In the genomic region with DNA sequence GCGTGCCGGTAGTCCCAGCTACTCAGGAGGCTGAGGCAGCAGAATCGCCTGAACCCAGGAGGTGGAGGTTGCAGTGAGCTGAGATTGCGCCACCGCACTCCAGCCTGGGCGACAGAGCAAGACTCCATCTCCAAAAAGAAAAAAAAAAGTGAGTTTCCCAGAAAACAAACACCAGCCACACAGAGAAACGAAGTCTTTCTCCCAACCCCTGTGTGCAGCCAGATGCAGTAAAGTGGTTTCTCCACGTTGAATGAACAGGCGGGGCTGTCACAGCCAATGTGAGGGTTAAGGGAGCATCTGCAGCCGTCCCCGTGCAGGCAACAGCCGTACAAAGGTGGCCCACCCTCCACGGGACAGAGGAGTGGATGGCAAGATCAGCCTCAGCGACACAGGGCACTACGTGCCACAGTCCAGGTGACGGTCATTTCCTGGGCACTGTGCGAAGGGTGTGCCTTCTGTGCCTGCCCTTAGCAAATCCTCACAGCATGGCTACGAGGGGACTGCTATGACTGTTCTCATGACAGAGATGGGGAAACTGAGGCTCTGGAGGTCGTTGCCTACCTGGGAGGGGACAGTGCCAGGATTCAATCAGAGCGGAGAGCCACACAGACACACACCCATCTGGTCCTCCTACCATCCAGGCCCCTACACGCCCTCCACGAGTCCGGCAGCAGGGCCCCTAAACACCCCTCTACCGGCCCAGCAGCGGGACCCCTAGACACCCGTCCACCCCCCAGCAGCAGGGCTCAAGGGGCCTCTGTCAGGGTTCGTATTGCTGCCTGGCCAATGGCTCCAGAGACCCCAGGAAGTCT, we compare ENCODE assay signal across 10 cellular contexts. TPM values are rescaled to one million over a fixed set of nuclear protein-coding genes. Genes with fewer than 3 reads are reported as not detected.
DNase-seq lines count a peak whose midpoint lies in the region; ATAC-seq, FAIRE-seq and TF ChIP-seq lines count a peak whose summit lies in the region.
"Had no signal": no experiment of that assay in that cellular context is flagged by ENCODE, and none has a peak within 500 bp of the region (broad histone marks: within the 10 kb centered on the region; RNA-seq: fewer than 3 reads in every experiment).

No MANE protein-coding gene starts in this region.

- no peak for TF ChIP-seq EP300 in SK-N-SH (IDR thresholded peaks at IDR 0.05; ENCODE audit: borderline replicate concordance in 1 of 2, low read depth in 1 of 2, low read length in 1 of 2)

- H3K79me2 ChIP-seq in SK-N-SH (ENCODE audit: insufficient read depth) = peaks cover 83% of the 10 kb centered on the region

- H3K4me3 ChIP-seq in SK-N-SH (ENCODE audit: low read depth in 2 of 2, low read length in 1 of 2) = peak overlapping the region; percentile 75 to 87

- TF ChIP-seq RAD21 in SK-N-SH (IDR thresholded peaks at IDR 0.05; ENCODE audit: low read length) = no peak

- peaks cover 65% of the 10 kb centered on the region for H3K4me1 Mint-ChIP-seq in activated B cell treated with CpG ODN at 0.5 μM for 24 hours
- no peaks in the 10 kb centered on the region for H3K4me1 Mint-ChIP-seq in stimulated activated effector memory CD8-positive, alpha-beta T cell treated with anti-CD3 and anti-CD28 coated beads, Interleukin-12 subunit alpha, Interleukin-12 subunit beta, amount 100 ng/mL, for 72 hours

- peaks cover 6 to 30% of the 10 kb centered on the region in 2 experiments; a peak in 3 of 4 replicates for H3K4me1 ChIP-seq in SK-N-SH (ENCODE audit: control insufficient read depth in 1 of 2, insufficient read depth in 2 of 2, low read depth in 1 of 2, low read length in 1 of 2)

- FAIRE-seq in D721Med (lab: Jason Lieb, UNC) = no peak

- TF ChIP-seq CTCF in SK-N-SH (IDR thresholded peaks at IDR 0.05) = no peak
- TF ChIP-seq CTCF in activated B cell treated with CpG ODN at 0.5 μM for 24 hours (IDR thresholded peaks at IDR 0.05) = no peak
- no peak for TF ChIP-seq CTCF in D721Med (IDR thresholded peaks at IDR 0.05; ENCODE audit: insufficient read depth, missing control alignments)

- no peaks in the 10 kb centered on the region for H3K27me3 Mint-ChIP-seq in activated B cell treated with CpG ODN at 0.5 μM for 24 hours

- peak overlapping the region; percentile 100 for H3K4me2 ChIP-seq in SK-N-SH

- POLR2A ChIA-PET in SK-N-SH (lab: Yijun Ruan, JAX) (interaction anchor here (1.1 kb wide), 1 partner anchor 155 kb away, joined by 3 read pairs; no protein-coding TSS in a partner anchor), activated B cell treated with CpG ODN at 0.5 μM for 24 hours (lab: Charles Lee) (interaction anchor here (0.6 to 1.5 kb wide), 10 partner anchors 9 to 166 kb away, joined by 3 to 8 read pairs (median 4); no protein-coding TSS in a partner anchor)

- peak overlapping the region; percentile 38 for H3K27ac Mint-ChIP-seq in activated B cell treated with CpG ODN at 0.5 μM for 24 hours
- no peak overlapping the region for H3K27ac Mint-ChIP-seq in stimulated activated effector memory CD8-positive, alpha-beta T cell treated with anti-CD3 and anti-CD28 coated beads, Interleukin-12 subunit alpha, Interleukin-12 subunit beta, amount 100 ng/mL, for 72 hours

- peak overlapping the region; percentile 90 for H3K4me3 Mint-ChIP-seq in activated B cell treated with CpG ODN at 0.5 μM for 24 hours
- H3K4me3 Mint-ChIP-seq in stimulated activated effector memory CD8-positive, alpha-beta T cell treated with anti-CD3 and anti-CD28 coated beads, Interleukin-12 subunit alpha, Interleukin-12 subunit beta, amount 100 ng/mL, for 72 hours = peak overlapping the region; percentile 51

- H3K9ac ChIP-seq in SK-N-SH = peak overlapping the region; percentile 88; the same call in 1 of the 2 replicates

- no peaks in the 10 kb centered on the region for H3K36me3 ChIP-seq in SK-N-SH (replicated peaks in 1 of 2; ENCODE audit: control insufficient read depth in 1 of 2, insufficient read depth in 2 of 2, low read length in 1 of 2)

- ATAC-seq in SK-N-SH treated with all-trans-retinoic acid at 6 μM for 48 hours (no peak), activated B cell treated with CpG ODN at 0.5 μM for 24 hours (ENCODE audit: low read depth) (no peak), left lobe of liver (peak; percentile 6), HG02970 (IDR thresholded peaks at IDR 0.05; ENCODE audit: low FRiP score, unreplicated experiment) (no peak)
- no peak for ATAC-seq in stimulated activated effector memory CD8-positive, alpha-beta T cell treated with anti-CD3 and anti-CD28 coated beads, Interleukin-12 subunit alpha, Interleukin-12 subunit beta, amount 100 ng/mL, for 72 hours

- no peaks in the 10 kb centered on the region for H3K9me3 ChIP-seq in SK-N-SH

- no peaks in the 10 kb centered on the region for H3K27me3 ChIP-seq in SK-N-SH (ENCODE audit: insufficient read depth)

- H3K9me3 Mint-ChIP-seq in activated B cell treated with CpG ODN at 0.5 μM for 24 hours = no peaks in the 10 kb centered on the region
- H3K9me3 Mint-ChIP-seq in stimulated activated effector memory CD8-positive, alpha-beta T cell treated with anti-CD3 and anti-CD28 coated beads, Interleukin-12 subunit alpha, Interleukin-12 subunit beta, amount 100 ng/mL, for 72 hours = no peaks in the 10 kb centered on the region

- H3K36me3 Mint-ChIP-seq in activated B cell treated with CpG ODN at 0.5 μM for 24 hours (ENCODE audit: low read depth) = peaks cover 18% of the 10 kb centered on the region
- no peaks in the 10 kb centered on the region for H3K36me3 Mint-ChIP-seq in stimulated activated effector memory CD8-positive, alpha-beta T cell treated with anti-CD3 and anti-CD28 coated beads, Interleukin-12 subunit alpha, Interleukin-12 subunit beta, amount 100 ng/mL, for 72 hours

- peak overlapping the region in 1 of 2 experiments; percentile 16; a peak in 2 of 4 replicates for H3K27ac ChIP-seq in SK-N-SH (ENCODE audit: low read depth in 2 of 2, low read length in 1 of 2)

- peaks cover 67% of the 10 kb centered on the region for H4K20me1 ChIP-seq in SK-N-SH (ENCODE audit: insufficient read depth)

- CTCF ChIA-PET in SK-N-SH (lab: Yijun Ruan, JAX) = interaction anchor here (1.9 to 7.3 kb wide), 2 partner anchors 154 to 196 kb away, joined by 5 to 236 read pairs; no protein-coding TSS in a partner anchor
- CTCF ChIA-PET in activated B cell treated with CpG ODN at 0.5 μM for 24 hours (lab: Charles Lee) = interaction anchor here (1.4 kb wide), 1 partner anchor 208 kb away, joined by 3 read pairs; no protein-coding TSS in a partner anchor

- H3F3A ChIP-seq in SK-N-SH (replicated peaks; ENCODE audit: insufficient read depth) = no peaks in the 10 kb centered on the region

- intact Hi-C loops in activated B cell treated with CpG ODN at 0.5 μM for 24 hours (cut with micrococcal nuclease) = loop anchor here (5.0 kb wide), 4 partner anchors 62 to 252 kb away; a partner anchor contains a TSS

- H3K9me2 ChIP-seq in SK-N-SH = no peaks in the 10 kb centered on the region

- WGBS in SK-N-SH (ENCODE audit: low lambda C conversion rate) = 82% methylated on average over 14 of the region's 27 CpGs

- no peak overlapping the region for H2AFZ ChIP-seq in SK-N-SH (ENCODE audit: low read depth)

- DNase-seq in SK-N-SH (no peak), activated B cell treated with CpG ODN at 0.5 μM for 24 hours (no peak), left lobe of liver (ENCODE audit: low spot score) (no peak), medulla oblongata (ENCODE audit: extremely low spot score) (no peak), D721Med (ENCODE audit: insufficient read length, low spot score) (no peak)
- no peak for DNase-seq in stimulated activated effector memory CD8-positive, alpha-beta T cell treated with anti-CD3 and anti-CD28 coated beads, Interleukin-12 subunit alpha, Interleukin-12 subunit beta, amount 100 ng/mL, for 72 hours (ENCODE audit: low spot score in 2 of 2)
- DNase-seq: caudate nucleus, hippocampal formation had no signal

TF ChIP-seq in SK-N-SH, 30 proteins besides CTCF, POLR2A, EP300 and RAD21 (continues in another document):
- TF ChIP-seq, protein P1, sequence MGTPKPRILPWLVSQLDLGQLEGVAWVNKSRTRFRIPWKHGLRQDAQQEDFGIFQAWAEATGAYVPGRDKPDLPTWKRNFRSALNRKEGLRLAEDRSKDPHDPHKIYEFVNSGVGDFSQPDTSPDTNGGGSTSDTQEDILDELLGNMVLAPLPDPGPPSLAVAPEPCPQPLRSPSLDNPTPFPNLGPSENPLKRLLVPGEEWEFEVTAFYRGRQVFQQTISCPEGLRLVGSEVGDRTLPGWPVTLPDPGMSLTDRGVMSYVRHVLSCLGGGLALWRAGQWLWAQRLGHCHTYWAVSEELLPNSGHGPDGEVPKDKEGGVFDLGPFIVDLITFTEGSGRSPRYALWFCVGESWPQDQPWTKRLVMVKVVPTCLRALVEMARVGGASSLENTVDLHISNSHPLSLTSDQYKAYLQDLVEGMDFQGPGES (IDR thresholded peaks at IDR 0.05; ENCODE audit: low read depth, low read length) = no peak
- no peak for TF ChIP-seq TAF1 (IDR thresholded peaks at IDR 0.05; ENCODE audit: borderline replicate concordance, low read depth, low read length)
- no peak for TF ChIP-seq TCF12 (IDR thresholded peaks at IDR 0.05)
- TF ChIP-seq NFIC (IDR thresholded peaks at IDR 0.05; ENCODE audit: borderline replicate concordance) = no peak
- no peak for TF ChIP-seq YY1 (IDR thresholded peaks at IDR 0.05; ENCODE audit: low read depth)

TF ChIP-seq in SK-N-SH treated with all-trans-retinoic acid at 6 μM for 48 hours, 23 proteins besides CTCF, POLR2A, EP300 and RAD21 (continues in another document):
- TF ChIP-seq ZNF565 (CRISPR knock-in tag; conservative IDR thresholded peaks at IDR 0.05; ENCODE audit: low read depth) (no peak), ARNTL (CRISPR knock-in tag; IDR thresholded peaks at IDR 0.05; ENCODE audit: borderline replicate concordance, low read depth) (no peak)
- TF ChIP-seq, protein P2, sequence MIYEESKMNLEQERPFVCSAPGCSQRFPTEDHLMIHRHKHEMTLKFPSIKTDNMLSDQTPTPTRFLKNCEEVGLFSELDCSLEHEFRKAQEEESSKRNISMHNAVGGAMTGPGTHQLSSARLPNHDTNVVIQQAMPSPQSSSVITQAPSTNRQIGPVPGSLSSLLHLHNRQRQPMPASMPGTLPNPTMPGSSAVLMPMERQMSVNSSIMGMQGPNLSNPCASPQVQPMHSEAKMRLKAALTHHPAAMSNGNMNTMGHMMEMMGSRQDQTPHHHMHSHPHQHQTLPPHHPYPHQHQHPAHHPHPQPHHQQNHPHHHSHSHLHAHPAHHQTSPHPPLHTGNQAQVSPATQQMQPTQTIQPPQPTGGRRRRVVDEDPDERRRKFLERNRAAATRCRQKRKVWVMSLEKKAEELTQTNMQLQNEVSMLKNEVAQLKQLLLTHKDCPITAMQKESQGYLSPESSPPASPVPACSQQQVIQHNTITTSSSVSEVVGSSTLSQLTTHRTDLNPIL (CRISPR knock-in tag; IDR thresholded peaks at IDR 0.05; ENCODE audit: low read depth) = no peak

RNA-seq across cellular contexts. Expression of a gene that starts 2.4 kb away (rescaled TPM):
- 12.9 and 14.9 TPM in 2 replicates for polyA plus RNA-seq in SK-N-SH (2012; rRNA removed)
- 9.1 and 12.6 TPM in 2 replicates for polyA plus RNA-seq in SK-N-SH (2012; cell fraction: cytosol; rRNA removed)
- 23.3 and 24.1 TPM in 2 replicates for polyA plus RNA-seq in SK-N-SH (2012; cell fraction: nucleus; rRNA removed)
- total RNA-seq in activated B cell treated with CpG ODN at 0.5 μM for 24 hours = 92.9 and 99.6 TPM in 2 replicates
- 34.8 TPM for total RNA-seq in left lobe of liver

RNA-seq across cellular contexts. Expression of a gene that starts 35.5 kb away (rescaled TPM):
- 21.6 and 23.1 TPM in 2 replicates for polyA plus RNA-seq in SK-N-SH (2012; rRNA removed)
- polyA plus RNA-seq in SK-N-SH (2012; cell fraction: cytosol; rRNA removed) = 22.9 and 26.1 TPM in 2 replicates
- polyA plus RNA-seq in SK-N-SH (2012; cell fraction: nucleus; rRNA removed) = 17.2 and 19.8 TPM in 2 replicates
- 17.3 and 19.3 TPM in 2 replicates for total RNA-seq in activated B cell treated with CpG ODN at 0.5 μM for 24 hours
- 7.6 TPM for total RNA-seq in left lobe of liver
